In the genomic region with DNA sequence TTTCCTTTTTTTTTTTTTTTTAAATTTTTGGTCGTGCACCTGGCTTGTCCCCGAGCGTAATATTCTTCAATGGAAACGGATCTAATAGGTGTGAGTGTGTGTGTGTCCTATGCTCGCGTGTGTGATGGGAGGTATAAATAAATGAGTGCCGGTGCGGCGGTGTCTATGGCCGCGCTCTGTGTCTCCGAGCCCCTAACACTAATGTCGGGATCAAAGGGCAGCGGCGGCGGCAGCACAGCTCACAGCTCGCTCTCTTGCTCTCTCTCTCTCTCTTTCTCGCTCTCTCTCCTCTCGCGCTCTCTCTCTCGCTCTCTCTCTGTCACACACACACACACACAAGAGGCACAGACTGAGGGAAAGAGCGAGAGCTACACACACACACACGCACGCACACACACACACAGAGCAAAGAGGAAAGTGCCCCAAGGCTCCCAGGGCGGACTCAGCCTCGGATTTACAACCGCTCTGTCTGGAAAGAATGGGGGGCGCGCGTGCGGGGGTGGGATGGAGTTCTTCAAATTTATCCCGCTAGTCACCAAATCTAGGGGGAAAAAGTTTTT, we compare ENCODE assay signal across 8 cellular contexts. TPM values are rescaled to one million over a fixed set of nuclear protein-coding genes. Genes with fewer than 3 reads are reported as not detected.
DNase-seq lines count a peak whose midpoint lies in the region; ATAC-seq and TF ChIP-seq lines count a peak whose summit lies in the region.

A gene with protein sequence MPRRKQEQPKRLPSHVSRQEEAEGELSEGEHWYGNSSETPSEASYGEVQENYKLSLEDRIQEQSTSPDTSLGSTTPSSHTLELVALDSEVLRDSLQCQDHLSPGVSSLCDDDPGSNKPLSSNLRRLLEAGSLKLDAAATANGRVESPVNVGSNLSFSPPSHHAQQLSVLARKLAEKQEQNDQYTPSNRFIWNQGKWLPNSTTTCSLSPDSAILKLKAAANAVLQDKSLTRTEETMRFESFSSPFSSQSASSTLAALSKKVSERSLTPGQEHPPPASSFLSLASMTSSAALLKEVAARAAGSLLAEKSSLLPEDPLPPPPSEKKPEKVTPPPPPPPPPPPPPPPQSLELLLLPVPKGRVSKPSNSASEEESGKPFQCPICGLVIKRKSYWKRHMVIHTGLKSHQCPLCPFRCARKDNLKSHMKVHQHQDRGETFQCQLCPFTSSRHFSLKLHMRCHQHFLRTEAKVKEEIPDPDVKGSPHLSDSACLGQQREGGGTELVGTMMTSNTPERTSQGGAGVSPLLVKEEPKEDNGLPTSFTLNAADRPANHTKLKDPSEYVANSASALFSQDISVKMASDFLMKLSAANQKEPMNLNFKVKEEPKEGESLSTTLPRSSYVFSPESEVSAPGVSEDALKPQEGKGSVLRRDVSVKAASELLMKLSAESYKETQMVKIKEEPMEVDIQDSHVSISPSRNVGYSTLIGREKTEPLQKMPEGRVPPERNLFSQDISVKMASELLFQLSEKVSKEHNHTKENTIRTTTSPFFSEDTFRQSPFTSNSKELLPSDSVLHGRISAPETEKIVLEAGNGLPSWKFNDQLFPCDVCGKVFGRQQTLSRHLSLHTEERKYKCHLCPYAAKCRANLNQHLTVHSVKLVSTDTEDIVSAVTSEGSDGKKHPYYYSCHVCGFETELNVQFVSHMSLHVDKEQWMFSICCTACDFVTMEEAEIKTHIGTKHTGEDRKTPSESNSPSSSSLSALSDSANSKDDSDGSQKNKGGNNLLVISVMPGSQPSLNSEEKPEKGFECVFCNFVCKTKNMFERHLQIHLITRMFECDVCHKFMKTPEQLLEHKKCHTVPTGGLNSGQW (minus strand): TSS at position 206 of the 560 bp plus-strand sequence. CDS start 416 bp downstream, outside the sequence.

- H3K4me3 Mint-ChIP-seq in activated T-helper 17 cell treated with anti-CD3 and anti-CD28 coated beads, Interleukin-2, amount 50 U/mL, for 72 hours, result peak within 1 kb of the TSS; percentile 91
- H3K4me3 Mint-ChIP-seq in natural killer cell, result peak within 1 kb of the TSS; percentile 88
- H3K4me3 Mint-ChIP-seq in stimulated activated naive CD8-positive, alpha-beta T cell treated with anti-CD3 and anti-CD28 coated beads, Interleukin-15, Interleukin-2, amounts not matched to agents 100 ng/mL and 50 ng/mL, for 24 hours, result peak within 1 kb of the TSS; percentile 98

- CTCF ChIA-PET in AG04450 (lab: Charles Lee) (interaction anchor here (0.6 to 2.2 kb wide), 7 partner anchors 9 to 989 kb away, joined by 3 to 6 read pairs (median 3); no protein-coding TSS in a partner anchor), PC-9 (lab: Charles Lee) (no interaction called here)

- no peaks in the 10 kb centered on the region for H3K36me3 ChIP-seq in PC-9 (ENCODE audit: low read depth)

- H3K79me2 ChIP-seq in PC-9 (ENCODE audit: low read depth), result peaks cover 27% of the 10 kb centered on the region

- peaks cover 30% of the 10 kb centered on the region for H3K36me3 Mint-ChIP-seq in activated T-helper 17 cell treated with anti-CD3 and anti-CD28 coated beads, Interleukin-2, amount 50 U/mL, for 72 hours (ENCODE audit: low read depth)
- H3K36me3 Mint-ChIP-seq in natural killer cell, result no peaks in the 10 kb centered on the region
- H3K36me3 Mint-ChIP-seq in stimulated activated naive CD8-positive, alpha-beta T cell treated with anti-CD3 and anti-CD28 coated beads, Interleukin-15, Interleukin-2, amounts not matched to agents 100 ng/mL and 50 ng/mL, for 24 hours (ENCODE audit: low read depth), result peaks cover 2% of the 10 kb centered on the region

- H2AFZ ChIP-seq in PC-9, result peak within 1 kb of the TSS; percentile 90

- no peaks in the 10 kb centered on the region for H3K9me2 ChIP-seq in PC-9 (ENCODE audit: insufficient read depth)

- peaks cover 22% of the 10 kb centered on the region for H3K4me1 ChIP-seq in PC-9 (replicated peaks; ENCODE audit: insufficient read depth)

- no peaks in the 10 kb centered on the region for H4K20me1 ChIP-seq in PC-9 (ENCODE audit: insufficient read depth)

- peak within 1 kb of the TSS; percentile 77 for H3K27ac ChIP-seq in AG04450 (ENCODE audit: low read depth, low read length)
- H3K27ac ChIP-seq in PC-9, result peak within 1 kb of the TSS; percentile 80

- POLR2A ChIA-PET in AG04450 (lab: Yijun Ruan, JAX) (interaction anchor here (0.6 to 0.7 kb wide), 6 partner anchors 9 to 315 kb away, joined by 3 to 6 read pairs (median 4); no protein-coding TSS in a partner anchor), PC-9 (lab: Charles Lee; ENCODE audit: unreplicated experiment) (interaction anchor here (0.6 to 0.7 kb wide), 2 partner anchors 27 to 212 kb away, joined by 4 to 5 read pairs; no protein-coding TSS in a partner anchor)

- no peaks in the 10 kb centered on the region for H3K27me3 Mint-ChIP-seq in activated T-helper 17 cell treated with anti-CD3 and anti-CD28 coated beads, Interleukin-2, amount 50 U/mL, for 72 hours
- H3K27me3 Mint-ChIP-seq in natural killer cell (ENCODE audit: low read depth in 2 of 2), result peaks cover 0 to 3% of the 10 kb centered on the region in 2 donors
- no peaks in the 10 kb centered on the region for H3K27me3 Mint-ChIP-seq in stimulated activated naive CD8-positive, alpha-beta T cell treated with anti-CD3 and anti-CD28 coated beads, Interleukin-15, Interleukin-2, amounts not matched to agents 100 ng/mL and 50 ng/mL, for 24 hours

- H3F3A ChIP-seq in PC-9 (ENCODE audit: insufficient read depth, low read depth), result peaks cover 7% of the 10 kb centered on the region; the same call in 1 of the 2 replicates

- H3K4me3 ChIP-seq in AG04450 (ENCODE audit: low read depth, low read length) (peak within 1 kb of the TSS; percentile 72), PC-9 (peak within 1 kb of the TSS; percentile 84), fibroblast of pulmonary artery (replicated peaks; ENCODE audit: low read depth, low read length) (peak within 1 kb of the TSS; percentile 92)

- peak within 1 kb of the TSS; percentile 90 for H3K27ac Mint-ChIP-seq in activated T-helper 17 cell treated with anti-CD3 and anti-CD28 coated beads, Interleukin-2, amount 50 U/mL, for 72 hours
- H3K27ac Mint-ChIP-seq in natural killer cell, result peak within 1 kb of the TSS; percentile 91 to 94
- peak within 1 kb of the TSS; percentile 89 for H3K27ac Mint-ChIP-seq in stimulated activated naive CD8-positive, alpha-beta T cell treated with anti-CD3 and anti-CD28 coated beads, Interleukin-15, Interleukin-2, amounts not matched to agents 100 ng/mL and 50 ng/mL, for 24 hours

- ATAC-seq in GM18907 (IDR thresholded peaks at IDR 0.05; ENCODE audit: unreplicated experiment), result peak; percentile 38
- peak; percentile 28 for ATAC-seq in HG03432 (IDR thresholded peaks at IDR 0.05; ENCODE audit: unreplicated experiment)
- ATAC-seq in activated T-helper 17 cell treated with anti-CD3 and anti-CD28 coated beads, Interleukin-2, amount 50 U/mL, for 72 hours (replicated peaks), result peak; percentile 60
- peak; percentile 48 to 64 (median 53) for ATAC-seq in natural killer cell

- DNase-seq in AG04450 (ENCODE audit: low read depth, low spot score) (no peak), PC-9 (peak; percentile 44 to 57), fibroblast of pulmonary artery (ENCODE audit: low read depth) (peak; percentile 83), natural killer cell (peak; percentile 58)

- BruUV-seq in PC-9 (replicated peaks; lab: Mats Ljungman, UMichigan), result no TSS peak

- H3K9me3 ChIP-seq in AG04450 (ENCODE audit: control insufficient read depth, insufficient read depth, low read length), result no peaks in the 10 kb centered on the region
- H3K9me3 ChIP-seq in PC-9 (ENCODE audit: insufficient read depth, low read depth), result no peaks in the 10 kb centered on the region

- H3K4me1 Mint-ChIP-seq in activated T-helper 17 cell treated with anti-CD3 and anti-CD28 coated beads, Interleukin-2, amount 50 U/mL, for 72 hours, result peaks cover 24% of the 10 kb centered on the region
- peaks cover 34 to 37% of the 10 kb centered on the region in 2 donors for H3K4me1 Mint-ChIP-seq in natural killer cell
- H3K4me1 Mint-ChIP-seq in stimulated activated naive CD8-positive, alpha-beta T cell treated with anti-CD3 and anti-CD28 coated beads, Interleukin-15, Interleukin-2, amounts not matched to agents 100 ng/mL and 50 ng/mL, for 24 hours (ENCODE audit: low read depth), result peaks cover 40% of the 10 kb centered on the region

- TF ChIP-seq CTCF in AG04450 (IDR thresholded peaks at IDR 0.05; ENCODE audit: low read depth, low read length), result no peak
- TF ChIP-seq CTCF in PC-9 (conservative IDR thresholded peaks at IDR 0.05), result no peak; the same call in 1 of the 2 replicates
- no peak for TF ChIP-seq CTCF in fibroblast of pulmonary artery (IDR thresholded peaks at IDR 0.05; ENCODE audit: low read length, missing control alignments)
- TF ChIP-seq CTCF in natural killer cell (IDR thresholded peaks at IDR 0.05), result no peak

- no peaks in the 10 kb centered on the region for H3K9me3 Mint-ChIP-seq in activated T-helper 17 cell treated with anti-CD3 and anti-CD28 coated beads, Interleukin-2, amount 50 U/mL, for 72 hours
- H3K9me3 Mint-ChIP-seq in natural killer cell, result no peaks in the 10 kb centered on the region
- no peaks in the 10 kb centered on the region for H3K9me3 Mint-ChIP-seq in stimulated activated naive CD8-positive, alpha-beta T cell treated with anti-CD3 and anti-CD28 coated beads, Interleukin-15, Interleukin-2, amounts not matched to agents 100 ng/mL and 50 ng/mL, for 24 hours

- intact Hi-C loops in PC-9 (cut with micrococcal nuclease; ENCODE audit: unreplicated experiment) (loop anchor here (5.0 to 10.0 kb wide), 2 partner anchors 256 to 396 kb away; partner anchors contain the start of gene C4orf51), natural killer cell (cut with micrococcal nuclease) (loop anchor here (2.0 to 10.0 kb wide), 3 partner anchors 236 to 756 kb away; partner anchors contain the start of genes LSM6, MMAA and OTUD4)

- H3K27me3 ChIP-seq in AG04450 (ENCODE audit: control insufficient read depth, insufficient read depth, low read length) (no peaks in the 10 kb centered on the region), PC-9 (ENCODE audit: insufficient read depth, low read depth) (no peaks in the 10 kb centered on the region)

- peak within 1 kb of the TSS; percentile 71 for H3K4me2 ChIP-seq in PC-9

RNA-seq across cellular contexts. Expression of the gene that starts here (rescaled TPM):
- 9.8 and 12.2 TPM in 2 replicates for polyA plus RNA-seq in AG04450 (2011; rRNA removed)
- 34.5 and 37.0 TPM in 2 replicates for polyA minus RNA-seq in AG04450 (2011; rRNA and poly(A)+ RNA removed)
- total RNA-seq in PC-9 (2021) (22.4 and 24.1 TPM in 2 replicates), natural killer cell (10 to 100 TPM; 25.8 to 35.5 (median 32.9) TPM)
- total RNA-seq in activated T-helper 17 cell treated with anti-CD3 and anti-CD28 coated beads, Interleukin-2, amount 50 U/mL, for 72 hours, result 10 to 100 TPM; 10.3 to 37.1 TPM
